ENCODE assay signal across 9 cellular contexts in genomic region chr1:3170566-3171453, GRCh38.
DNase-seq lines count a peak whose midpoint lies in the region; ATAC-seq and TF ChIP-seq lines count a peak whose summit lies in the region.
"Had no signal": no experiment of that assay in that cellular context is flagged by ENCODE, and none has a peak within 500 bp of the region (broad histone marks: within the 10 kb centered on the region; RNA-seq: fewer than 3 reads in every experiment).

No MANE protein-coding gene starts in this region.

- peaks cover 0 to 14% of the 10 kb centered on the region in 2 donors for H3K4me1 ChIP-seq in uterus

- H3K9me3 ChIP-seq in uterus: no peaks in the 10 kb centered on the region

- intact Hi-C loops in dorsolateral prefrontal cortex (cut with DNase I) (loop anchor here in 1 of 2 donors (5.0 kb wide), 1 partner anchor 46 kb away; no protein-coding TSS in a partner anchor), uterus (cut with DNase I; ENCODE audit: low total_unique reads) (no loop called here)

- peaks cover 0 to 23% (median 0%) of the 10 kb centered on the region in 45 donors for H3K27me3 ChIP-seq in dorsolateral prefrontal cortex
- no peaks in the 10 kb centered on the region for H3K27me3 ChIP-seq in uterus

- TF ChIP-seq POLR2A in uterus (IDR thresholded peaks at IDR 0.05): peak in 1 of 2 donors; percentile 2

- peak overlapping the region; percentile 12 to 66 (median 42) for H3K4me3 ChIP-seq in dorsolateral prefrontal cortex
- peak overlapping the region; percentile 6 to 34 for H3K4me3 ChIP-seq in uterus

- DNase-seq in DMS 273 (lab: John Stamatoyannopoulos, UW; ENCODE audit: unreplicated experiment): peak; percentile 78
- no peak for DNase-seq in DMS 273 treated with DMSO at 0.1 percent for 48 hours (lab: John Stamatoyannopoulos, UW)
- DNase-seq in dorsolateral prefrontal cortex: peak; percentile 44 to 86 (median 74)
- DNase-seq in mucosa of gallbladder (ENCODE audit: low spot score): peak; percentile 64
- peak; percentile 72 to 82 for DNase-seq in uterus

- H3K36me3 ChIP-seq in uterus: no peaks in the 10 kb centered on the region

- H3K27ac ChIP-seq in dorsolateral prefrontal cortex: peak overlapping the region in 58 of 59 donors; percentile 23 to 92 (median 80)
- peak overlapping the region; percentile 60 to 69 for H3K27ac ChIP-seq in uterus
- H3K27ac ChIP-seq: 22Rv1 had no signal

- TF ChIP-seq CTCF in dorsolateral prefrontal cortex (IDR thresholded peaks at IDR 0.05 in 54 of 56, conservative IDR thresholded peaks at IDR 0.05 in 2 of 56; ENCODE audit: low read depth in 1 of 56, partially characterized antibody in 56 of 56) (no peak), uterus (IDR thresholded peaks at IDR 0.05) (no peak)

- no peak for ATAC-seq in GM18858 (IDR thresholded peaks at IDR 0.05; ENCODE audit: unreplicated experiment)
- ATAC-seq in GM18867 (IDR thresholded peaks at IDR 0.05; ENCODE audit: unreplicated experiment): no peak
- no peak for ATAC-seq in GM21390 (IDR thresholded peaks at IDR 0.05; ENCODE audit: unreplicated experiment)
